Comparison of ENCODE assay signal across 30 cellular contexts in genomic region chr4:61716437-61716836, GRCh38.
"Had no signal": no experiment of that assay in that cellular context is flagged by ENCODE, and none has a peak within 500 bp of the region (broad histone marks: within the 10 kb centered on the region; RNA-seq: fewer than 3 reads in every experiment).

No MANE protein-coding gene starts in this region.

- H3K4me3 Mint-ChIP-seq: naive thymus-derived CD4-positive, alpha-beta T cell; natural killer cell treated with Interleukin-12 subunit alpha and Interleukin-12 subunit beta and Interleukin-15 and Interleukin-18, amount 100 ng/mL, for 72 hours; neural crest cell; stimulated activated naive B cell treated with anti-CD40 and anti-IgM and Interleukin-4, amounts not matched to agents 10 μg/mL and 1 μg/mL and 100 μg/mL, for 72 hours had no signal

- H3K36me3 Mint-ChIP-seq: naive thymus-derived CD4-positive, alpha-beta T cell; natural killer cell treated with Interleukin-12 subunit alpha and Interleukin-12 subunit beta and Interleukin-15 and Interleukin-18, amount 100 ng/mL, for 72 hours; stimulated activated naive B cell treated with anti-CD40 and anti-IgM and Interleukin-4, amounts not matched to agents 10 μg/mL and 1 μg/mL and 100 μg/mL, for 72 hours had no signal

- H3K9me3 Mint-ChIP-seq: neural crest cell had no signal

- H3K4me1 ChIP-seq: left lung, lower lobe of right lung, pancreas, psoas muscle, stomach, testis, thyroid gland, upper lobe of left lung, vagina had no signal

- H3K36me3 ChIP-seq: left lung, lower lobe of right lung, pancreas, stomach, thyroid gland, transverse colon, upper lobe of left lung, vagina had no signal

- DNase-seq: hippocampal formation; kidney; left colon; left lung; lower lobe of right lung; mammary epithelial cell; mesendoderm; midbrain; mucosa of descending colon; naive thymus-derived CD4-positive, alpha-beta T cell; nucleus accumbens; pancreas; psoas muscle; stimulated activated CD4-positive, alpha-beta T cell treated with anti-CD3 and anti-CD28 coated beads, Interleukin-12 subunit alpha, Interleukin-12 subunit beta, amount 100 ng/mL, for 4 hours; stimulated activated CD4-positive, alpha-beta T cell treated with anti-CD3 and anti-CD28 coated beads, Interleukin-15, amount 100 ng/mL, for 24 hours; stimulated activated CD4-positive, alpha-beta T cell treated with anti-CD3 and anti-CD28 coated beads, Interleukin-2, amount 100 ng/mL, for 24 hours; stimulated activated CD4-positive, alpha-beta T cell treated with anti-CD3 and anti-CD28 coated beads, Interleukin-4, amount 100 ng/mL, for 1 hour; stimulated activated naive B cell treated with anti-CD40 and anti-IgM and Interleukin-4, amounts not matched to agents 10 μg/mL and 1 μg/mL and 100 μg/mL, for 72 hours; stimulated activated naive CD8-positive, alpha-beta T cell treated with anti-CD3 and anti-CD28 coated beads, Interleukin-15, Interleukin-2, amounts not matched to agents 100 U/mL and 50 U/mL, for 24 hours; stomach; testis; thyroid gland; transverse colon; upper lobe of left lung had no signal

- H3K27ac ChIP-seq: left lung, lower lobe of right lung, pancreas, psoas muscle, skin epidermis, stomach, testis, thyroid gland, transverse colon, upper lobe of left lung, vagina had no signal

- H3K4me1 Mint-ChIP-seq: naive thymus-derived CD4-positive, alpha-beta T cell; stimulated activated naive B cell treated with anti-CD40 and anti-IgM and Interleukin-4, amounts not matched to agents 10 μg/mL and 1 μg/mL and 100 μg/mL, for 72 hours had no signal

- H3K27me3 ChIP-seq: left lung, pancreas, stomach, testis, thyroid gland, transverse colon, upper lobe of left lung, vagina had no signal

- H3K27ac Mint-ChIP-seq: naive thymus-derived CD4-positive, alpha-beta T cell; natural killer cell treated with Interleukin-12 subunit alpha and Interleukin-12 subunit beta and Interleukin-15 and Interleukin-18, amount 100 ng/mL, for 72 hours; stimulated activated naive B cell treated with anti-CD40 and anti-IgM and Interleukin-4, amounts not matched to agents 10 μg/mL and 1 μg/mL and 100 μg/mL, for 72 hours had no signal

- H3K27me3 Mint-ChIP-seq: naive thymus-derived CD4-positive, alpha-beta T cell; natural killer cell treated with Interleukin-12 subunit alpha and Interleukin-12 subunit beta and Interleukin-15 and Interleukin-18, amount 100 ng/mL, for 72 hours; stimulated activated naive B cell treated with anti-CD40 and anti-IgM and Interleukin-4, amounts not matched to agents 10 μg/mL and 1 μg/mL and 100 μg/mL, for 72 hours had no signal

- H3K4me3 ChIP-seq: left lung, lower lobe of right lung, mucosa of descending colon, pancreas, psoas muscle, skin epidermis, stomach, testis, thyroid gland, transverse colon, upper lobe of left lung, vagina had no signal

- ATAC-seq: left colon; left lung; lower lobe of right lung; mucosa of descending colon; naive thymus-derived CD4-positive, alpha-beta T cell; natural killer cell treated with Interleukin-12 subunit alpha and Interleukin-12 subunit beta and Interleukin-15 and Interleukin-18, amount 100 ng/mL, for 72 hours; pancreas; psoas muscle; sciatic nerve; stimulated activated naive B cell treated with anti-CD40 and anti-IgM and Interleukin-4, amounts not matched to agents 10 μg/mL and 1 μg/mL and 100 μg/mL, for 72 hours; stimulated activated naive CD8-positive, alpha-beta T cell treated with anti-CD3 and anti-CD28 coated beads, Interleukin-15, Interleukin-2, amounts not matched to agents 100 U/mL and 50 U/mL, for 24 hours had no signal

- FAIRE-seq: islet of Langerhans, kidney, pancreas had no signal

- H3K9me3 ChIP-seq: left lung, lower lobe of right lung, mucosa of descending colon, pancreas, psoas muscle, stomach, testis, thyroid gland, transverse colon, upper lobe of left lung, vagina had no signal
